In genomic region chr22:45429424-45429823, GRCh38 we compare ENCODE assay signal across 18 cellular contexts. TPM values are rescaled to one million over a fixed set of nuclear protein-coding genes. Genes with fewer than 3 reads are reported as not detected.
"Had no signal": no experiment of that assay in that cellular context is flagged by ENCODE, and none has a peak within 500 bp of the region (broad histone marks: within the 10 kb centered on the region; RNA-seq: fewer than 3 reads in every experiment).

No MANE protein-coding gene starts in this region.

- H3K4me3 Mint-ChIP-seq: activated T-cell treated with anti-CD3 and anti-CD28 coated beads, Interleukin-2, amount 50 U/mL, for 72 hours; naive thymus-derived CD4-positive, alpha-beta T cell had no signal

- H3K4me1 ChIP-seq: adrenal gland, gastroesophageal sphincter had no signal

- ATAC-seq: activated T-cell treated with anti-CD3 and anti-CD28 coated beads, Interleukin-2, amount 50 U/mL, for 72 hours; gastroesophageal sphincter; naive thymus-derived CD4-positive, alpha-beta T cell; right cardiac atrium had no signal

- H3K27ac Mint-ChIP-seq: activated T-cell treated with anti-CD3 and anti-CD28 coated beads, Interleukin-2, amount 50 U/mL, for 72 hours; progenitor cell of endocrine pancreas had no signal

- DNase-seq: activated CD4-positive, alpha-beta T cell treated with anti-CD3 and anti-CD28 coated beads for 1 hour; activated CD4-positive, alpha-beta T cell treated with anti-CD3 and anti-CD28 coated beads, Interleukin-2, amount 50 U/mL, for 48 hours; activated naive CD4-positive, alpha-beta T cell; activated T-cell treated with anti-CD3 and anti-CD28 coated beads, Interleukin-2, amount 50 U/mL, for 72 hours; adrenal gland; cortex of kidney; effector memory CD4-positive, alpha-beta T cell; kidney glomerular epithelial cell; naive thymus-derived CD4-positive, alpha-beta T cell; stimulated activated naive CD4-positive, alpha-beta T cell treated with Interleukin-2 at 50 U/mL for 16 hours; SW 1271 had no signal

- H3K4me3 ChIP-seq: adrenal gland, gastroesophageal sphincter, SJSA1, smooth muscle cell had no signal

- H3K9me3 ChIP-seq: adrenal gland, SJSA1 had no signal

- H3K36me3 ChIP-seq: adrenal gland, gastroesophageal sphincter, SJSA1 had no signal

- H3K27ac ChIP-seq: adrenal gland, epithelial cell of prostate, gastroesophageal sphincter, SJSA1 had no signal

- H3K27me3 Mint-ChIP-seq: naive thymus-derived CD4-positive, alpha-beta T cell had no signal

- H3K27me3 ChIP-seq: adrenal gland, gastroesophageal sphincter, SJSA1 had no signal

RNA-seq across cellular contexts. Expression of gene RIBC2, which starts 15.9 kb away (rescaled TPM):
- total RNA-seq: cardiac septum, SJSA1 had no signal

RNA-seq across cellular contexts. Expression of gene SMC1B, which starts 16.0 kb away (rescaled TPM):
- total RNA-seq: adrenal gland, cardiac septum, gastroesophageal sphincter, progenitor cell of endocrine pancreas, right cardiac atrium, SJSA1, smooth muscle cell had no signal
